Comparison of ENCODE assay signal across 14 cellular contexts in the genomic region with DNA sequence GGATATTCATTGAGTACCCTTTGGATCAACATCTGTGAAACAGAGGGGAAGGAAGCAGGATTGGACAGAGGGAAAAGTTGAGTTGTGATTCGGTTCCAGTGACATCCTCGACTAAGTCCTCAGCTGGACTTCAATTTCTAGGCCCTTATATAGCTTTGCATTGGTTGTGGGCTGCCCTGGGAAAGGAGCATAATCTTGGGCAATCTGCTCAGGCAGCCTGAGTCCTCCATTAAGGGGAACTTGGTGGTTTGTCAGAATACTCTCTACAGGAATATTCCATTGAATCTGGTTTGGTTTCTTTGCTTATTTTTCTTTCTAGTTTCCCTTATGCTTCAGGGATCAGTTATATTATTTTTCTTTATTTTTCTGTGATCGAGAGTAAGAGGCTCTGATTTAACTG.
"Had no signal": no experiment of that assay in that cellular context is flagged by ENCODE, and none has a peak within 500 bp of the region (broad histone marks: within the 10 kb centered on the region; RNA-seq: fewer than 3 reads in every experiment).

No MANE protein-coding gene starts in this region.

- H3K36me3 Mint-ChIP-seq: activated naive CD4-positive, alpha-beta T cell treated with anti-CD3 and anti-CD28 coated beads, Interleukin-2, amount 10 ng/mL, durations not matched to agents 7 days and 5 days had no signal

- H3K4me3 Mint-ChIP-seq: activated CD4-positive, alpha-beta T cell treated with anti-CD3 and anti-CD28 coated beads, Interleukin-2, amount 10 ng/mL, durations not matched to agents 7 days and 5 days; activated naive CD4-positive, alpha-beta T cell treated with anti-CD3 and anti-CD28 coated beads, Interleukin-2, amount 10 ng/mL, durations not matched to agents 7 days and 5 days; activated T-helper 17 cell treated with anti-CD3 and anti-CD28 coated beads, Interleukin-2, amount 50 U/mL, for 72 hours; neural progenitor cell; stimulated activated effector memory CD8-positive, alpha-beta T cell treated with anti-CD3 and anti-CD28 coated beads, Interleukin-12 subunit alpha, Interleukin-12 subunit beta, amount 100 ng/mL, for 72 hours had no signal

- H3K36me3 ChIP-seq: adrenal gland, gastrocnemius medialis, neural progenitor cell, right atrium auricular region, tibial nerve had no signal

- H3K4me3 ChIP-seq: adrenal gland, gastrocnemius medialis, neural progenitor cell, right atrium auricular region, tibial nerve had no signal

- H3K4me1 Mint-ChIP-seq: neural progenitor cell had no signal

- H3K27me3 ChIP-seq: adrenal gland, gastrocnemius medialis, neural progenitor cell, right atrium auricular region, tibial nerve had no signal

- H3K27me3 Mint-ChIP-seq: activated CD4-positive, alpha-beta T cell treated with anti-CD3 and anti-CD28 coated beads, Interleukin-2, amount 10 ng/mL, durations not matched to agents 7 days and 5 days; activated naive CD4-positive, alpha-beta T cell treated with anti-CD3 and anti-CD28 coated beads, Interleukin-2, amount 10 ng/mL, durations not matched to agents 7 days and 5 days; activated T-helper 17 cell treated with anti-CD3 and anti-CD28 coated beads, Interleukin-2, amount 50 U/mL, for 72 hours had no signal

- H3K9me3 Mint-ChIP-seq: activated CD4-positive, alpha-beta T cell treated with anti-CD3 and anti-CD28 coated beads, Interleukin-2, amount 10 ng/mL, durations not matched to agents 7 days and 5 days; activated naive CD4-positive, alpha-beta T cell treated with anti-CD3 and anti-CD28 coated beads, Interleukin-2, amount 10 ng/mL, durations not matched to agents 7 days and 5 days; activated T-helper 17 cell treated with anti-CD3 and anti-CD28 coated beads, Interleukin-2, amount 50 U/mL, for 72 hours; stimulated activated effector memory CD8-positive, alpha-beta T cell treated with anti-CD3 and anti-CD28 coated beads, Interleukin-12 subunit alpha, Interleukin-12 subunit beta, amount 100 ng/mL, for 72 hours had no signal

- H3K27ac ChIP-seq: adrenal gland, epithelial cell of prostate, gastrocnemius medialis, neural progenitor cell, right atrium auricular region, tibial nerve had no signal

- ATAC-seq: activated T-helper 17 cell treated with anti-CD3 and anti-CD28 coated beads, Interleukin-2, amount 50 U/mL, for 72 hours; gastrocnemius medialis; stimulated activated effector memory CD8-positive, alpha-beta T cell treated with anti-CD3 and anti-CD28 coated beads, Interleukin-12 subunit alpha, Interleukin-12 subunit beta, amount 100 ng/mL, for 72 hours had no signal

- H3K4me1 ChIP-seq: neural progenitor cell had no signal

- H3K27ac Mint-ChIP-seq: activated CD4-positive, alpha-beta T cell treated with anti-CD3 and anti-CD28 coated beads, Interleukin-2, amount 10 ng/mL, durations not matched to agents 7 days and 5 days; activated naive CD4-positive, alpha-beta T cell treated with anti-CD3 and anti-CD28 coated beads, Interleukin-2, amount 10 ng/mL, durations not matched to agents 7 days and 5 days; activated T-helper 17 cell treated with anti-CD3 and anti-CD28 coated beads, Interleukin-2, amount 50 U/mL, for 72 hours; neural progenitor cell; stimulated activated effector memory CD8-positive, alpha-beta T cell treated with anti-CD3 and anti-CD28 coated beads, Interleukin-12 subunit alpha, Interleukin-12 subunit beta, amount 100 ng/mL, for 72 hours had no signal

- H3K9me3 ChIP-seq: adrenal gland, gastrocnemius medialis, right atrium auricular region, tibial nerve had no signal

- DNase-seq: activated CD4-positive, alpha-beta T cell treated with anti-CD3 and anti-CD28 coated beads, Interleukin-2, amount 10 ng/mL, durations not matched to agents 7 days and 5 days; activated CD4-positive, CD25-positive, alpha-beta regulatory T cell; activated naive CD4-positive, alpha-beta T cell treated with anti-CD3 and anti-CD28 coated beads, Interleukin-2, amount 10 ng/mL, durations not matched to agents 7 days and 5 days; activated T-cell treated with anti-CD3 and anti-CD28 coated beads for 4 hours; adrenal gland; central memory CD4-positive, alpha-beta T cell; effector memory CD4-positive, alpha-beta T cell; gastrocnemius medialis had no signal
